In genomic region chr16:31471241-31471874, GRCh38 we compare ENCODE assay signal across 1 cellular context.
TF ChIP-seq lines count a peak whose summit lies in the region.

No MANE protein-coding gene starts in this region.

TF ChIP-seq in GM23338, 12 proteins besides CTCF, POLR2A, EP300 and RAD21 (continued from another document):
- TF ChIP-seq ZNF462 (CRISPR knock-in tag; IDR thresholded peaks at IDR 0.05): no peak
- TF ChIP-seq CREB1 (CRISPR knock-in tag; IDR thresholded peaks at IDR 0.05; ENCODE audit: low read depth): no peak
TF ChIP-seq in GM23338: peak in this region for 0.
